ENCODE assay signal across 20 cellular contexts in the genomic region with DNA sequence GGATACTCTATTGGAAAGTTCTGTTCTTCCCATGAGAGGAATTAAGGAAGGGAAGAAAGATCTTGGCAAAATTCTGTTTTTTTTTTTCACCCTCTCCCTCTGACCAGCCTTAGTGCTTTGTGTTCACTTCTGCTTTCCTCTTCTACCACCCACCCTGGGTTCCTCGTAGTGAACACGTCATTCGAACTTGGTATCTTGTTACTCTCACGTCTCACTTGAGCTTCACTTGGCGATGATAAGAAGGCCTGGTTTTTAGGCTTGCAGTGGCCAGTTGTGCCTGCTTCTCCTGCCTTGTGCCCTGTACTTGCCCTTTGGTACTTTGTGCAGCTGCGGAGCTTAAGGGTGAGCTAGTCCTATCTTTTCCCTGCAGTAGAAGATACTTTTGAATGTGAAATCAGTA.
DNase-seq lines count a peak whose midpoint lies in the region; ATAC-seq, FAIRE-seq and TF ChIP-seq lines count a peak whose summit lies in the region.
"Had no signal": no experiment of that assay in that cellular context is flagged by ENCODE, and none has a peak within 500 bp of the region (broad histone marks: within the 10 kb centered on the region; RNA-seq: fewer than 3 reads in every experiment).

No MANE protein-coding gene starts in this region.

- TF ChIP-seq CTCF in natural killer cell (IDR thresholded peaks at IDR 0.05), result no peak
- no peak for TF ChIP-seq CTCF in GM12878 (IDR thresholded peaks at IDR 0.05 in 2 of 3, conservative IDR thresholded peaks at IDR 0.05 in 1 of 3; ENCODE audit: control insufficient read depth in 2 of 3, extremely low read depth in 1 of 3, insufficient read depth in 1 of 3, low read depth in 3 of 3, low read length in 3 of 3)
- TF ChIP-seq CTCF in left lung (IDR thresholded peaks at IDR 0.05), result no peak
- no peak for TF ChIP-seq CTCF in ascending aorta (IDR thresholded peaks at IDR 0.05)

- no peak overlapping the region for H3K4me3 Mint-ChIP-seq in natural killer cell
- H3K4me3 Mint-ChIP-seq in natural killer cell treated with Interleukin-12 subunit alpha and Interleukin-12 subunit beta and Interleukin-15 and Interleukin-18, amount 100 ng/mL, for 72 hours, result no peak overlapping the region
- no peak overlapping the region for H3K4me3 Mint-ChIP-seq in activated T-helper 1 cell treated with anti-CD3 and anti-CD28 coated beads, Interleukin-12 subunit alpha, Interleukin-12 subunit beta, Interleukin-2, Interleukin-4 antibody, amounts not matched to agents 30 ng/mL and 10 ng/mL and 1 ng/mL, durations not matched to agents 14 hours and 24 hours and 36 hours
- H3K4me3 Mint-ChIP-seq: CD4-positive, CD25-positive, alpha-beta regulatory T cell; type B pancreatic cell had no signal

- no peaks in the 10 kb centered on the region for H3K36me3 Mint-ChIP-seq in natural killer cell
- no peaks in the 10 kb centered on the region for H3K36me3 Mint-ChIP-seq in natural killer cell treated with Interleukin-12 subunit alpha and Interleukin-12 subunit beta and Interleukin-15 and Interleukin-18, amount 100 ng/mL, for 72 hours
- peaks cover 5% of the 10 kb centered on the region for H3K36me3 Mint-ChIP-seq in activated T-helper 1 cell treated with anti-CD3 and anti-CD28 coated beads, Interleukin-12 subunit alpha, Interleukin-12 subunit beta, Interleukin-2, Interleukin-4 antibody, amounts not matched to agents 30 ng/mL and 10 ng/mL and 1 ng/mL, durations not matched to agents 14 hours and 24 hours and 36 hours (ENCODE audit: low read depth)
- H3K36me3 Mint-ChIP-seq: CD4-positive, CD25-positive, alpha-beta regulatory T cell had no signal

- H4K20me1 ChIP-seq in GM12878 (ENCODE audit: control insufficient read depth, insufficient read depth), result no peaks in the 10 kb centered on the region

- TF ChIP-seq RAD21 in GM12878 (IDR thresholded peaks at IDR 0.05; ENCODE audit: insufficient read depth, low read depth, low read length), result no peak

- no peak for TF ChIP-seq EP300 in GM12878 (IDR thresholded peaks at IDR 0.05; ENCODE audit: borderline replicate concordance in 1 of 2, control insufficient read depth in 1 of 2, low read depth in 2 of 2, low read length in 2 of 2)

- no peak overlapping the region for H2AFZ ChIP-seq in GM12878 (ENCODE audit: control insufficient read depth, low read depth, low read length)

- FAIRE-seq in GM12878 (lab: Jason Lieb, UNC), result no peak

- WGBS in GM12878 (ENCODE audit: insufficient coverage, insufficient replicate concordance, low lambda C conversion rate, missing lambda C conversion rate), result 76% methylated on average over 6 of the region's 6 CpGs

- H3K27ac Mint-ChIP-seq in natural killer cell, result peak overlapping the region in 1 of 2 donors; percentile 6
- no peak overlapping the region for H3K27ac Mint-ChIP-seq in natural killer cell treated with Interleukin-12 subunit alpha and Interleukin-12 subunit beta and Interleukin-15 and Interleukin-18, amount 100 ng/mL, for 72 hours
- H3K27ac Mint-ChIP-seq in activated T-helper 1 cell treated with anti-CD3 and anti-CD28 coated beads, Interleukin-12 subunit alpha, Interleukin-12 subunit beta, Interleukin-2, Interleukin-4 antibody, amounts not matched to agents 30 ng/mL and 10 ng/mL and 1 ng/mL, durations not matched to agents 14 hours and 24 hours and 36 hours, result no peak overlapping the region
- H3K27ac Mint-ChIP-seq: CD4-positive, CD25-positive, alpha-beta regulatory T cell; type B pancreatic cell had no signal

- no peaks in the 10 kb centered on the region for H3K27me3 ChIP-seq in GM12878 (replicated peaks in 1 of 2; ENCODE audit: control insufficient read depth in 2 of 2, insufficient read depth in 2 of 2, low read length in 1 of 2)
- H3K27me3 ChIP-seq in left lung, result no peaks in the 10 kb centered on the region
- H3K27me3 ChIP-seq in ascending aorta, result no peaks in the 10 kb centered on the region
- H3K27me3 ChIP-seq: SJSA1 had no signal

- intact Hi-C loops in natural killer cell (cut with micrococcal nuclease), result no loop called here
- intact Hi-C loops in GM12878 (cut with micrococcal nuclease; ENCODE audit: unreplicated experiment), result no loop called here
- intact Hi-C loops in left lung (cut with DNase I), result no loop called here
- intact Hi-C loops in ascending aorta (cut with DNase I), result no loop called here
- intact Hi-C loops in activated T-helper 1 cell treated with anti-CD3 and anti-CD28 coated beads, Interleukin-12 subunit alpha, Interleukin-12 subunit beta, Interleukin-2, Interleukin-4 antibody, amounts not matched to agents 30 ng/mL and 10 ng/mL and 1 ng/mL, durations not matched to agents 14 hours and 24 hours and 36 hours (cut with micrococcal nuclease), result no loop called here

- POLR2A ChIA-PET in GM12878 (lab: Charles Lee), result no interaction called here

- DNase-seq in natural killer cell (no peak), GM12878 (ENCODE audit: low read depth, low spot score) (no peak), left lung (no peak), ascending aorta (ENCODE audit: low spot score in 2 of 2) (no peak), foreskin melanocyte (no peak)
- DNase-seq in natural killer cell treated with Interleukin-12 subunit alpha and Interleukin-12 subunit beta and Interleukin-15 and Interleukin-18, amount 100 ng/mL, for 72 hours (ENCODE audit: low spot score), result no peak
- no peak for DNase-seq in stimulated activated CD4-positive, alpha-beta T cell treated with anti-CD3 and anti-CD28 coated beads, Interleukin-4, amount 100 ng/mL, for 1 hour
- no peak for DNase-seq in activated T-helper 1 cell treated with anti-CD3 and anti-CD28 coated beads, Interleukin-12 subunit alpha, Interleukin-12 subunit beta, Interleukin-2, Interleukin-4 antibody, amounts not matched to agents 30 ng/mL and 10 ng/mL and 1 ng/mL, durations not matched to agents 14 hours and 24 hours and 36 hours (ENCODE audit: low spot score)
- DNase-seq: 8988T; amniotic stem cell; CD4-positive, CD25-positive, alpha-beta regulatory T cell; DMS79 treated with DMSO at 0.1 percent for 48 hours; NCI-H187; NK-92 treated with Interleukin-12 subunit alpha and Interleukin-12 subunit beta, amount 100 ng/mL, for 24 hours; stimulated activated naive CD4-positive, alpha-beta T cell; T1000 had no signal

- no peaks in the 10 kb centered on the region for H3K27me3 Mint-ChIP-seq in natural killer cell (ENCODE audit: low read depth in 2 of 2)
- peaks cover 0 to 3% of the 10 kb centered on the region in 2 donors for H3K27me3 Mint-ChIP-seq in natural killer cell treated with Interleukin-12 subunit alpha and Interleukin-12 subunit beta and Interleukin-15 and Interleukin-18, amount 100 ng/mL, for 72 hours
- H3K27me3 Mint-ChIP-seq in activated T-helper 1 cell treated with anti-CD3 and anti-CD28 coated beads, Interleukin-12 subunit alpha, Interleukin-12 subunit beta, Interleukin-2, Interleukin-4 antibody, amounts not matched to agents 30 ng/mL and 10 ng/mL and 1 ng/mL, durations not matched to agents 14 hours and 24 hours and 36 hours (ENCODE audit: insufficient read depth), result peaks cover 4% of the 10 kb centered on the region
- H3K27me3 Mint-ChIP-seq: CD4-positive, CD25-positive, alpha-beta regulatory T cell; type B pancreatic cell had no signal

- in situ Hi-C loops in GM12878 (cut with MboI), result no loop called here

- no TSS peak for BruUV-seq in GM12878 (replicated peaks; lab: Mats Ljungman, UMichigan)

- RAD21 ChIA-PET in GM12878 (lab: Charles Lee; ENCODE audit: unreplicated experiment), result no interaction called here

- no peaks in the 10 kb centered on the region for H3K36me3 ChIP-seq in GM12878 (ENCODE audit: control insufficient read depth in 2 of 2, insufficient read depth in 2 of 2, low read length in 1 of 2)
- no peaks in the 10 kb centered on the region for H3K36me3 ChIP-seq in left lung
- no peaks in the 10 kb centered on the region for H3K36me3 ChIP-seq in ascending aorta
- H3K36me3 ChIP-seq: HAP-1, SJSA1 had no signal

- SMC1A ChIA-PET in GM12878 (lab: Charles Lee; ENCODE audit: uncharacterized antibody, unreplicated experiment), result interaction anchor here (0.9 to 1.2 kb wide), 3 partner anchors 13 to 79 kb away, joined by 3 read pairs; no protein-coding TSS in a partner anchor

- no peaks in the 10 kb centered on the region for H3K79me2 ChIP-seq in GM12878 (ENCODE audit: control insufficient read depth, insufficient read depth, low read length)

- no peak overlapping the region for H3K27ac ChIP-seq in GM12878 (ENCODE audit: control insufficient read depth, insufficient read depth)
- H3K27ac ChIP-seq in left lung, result peak overlapping the region in 1 of 2 donors; percentile 83
- no peak overlapping the region for H3K27ac ChIP-seq in ascending aorta
- H3K27ac ChIP-seq: SJSA1 had no signal

- ATAC-seq in natural killer cell (peak in 2 of 3 donors; percentile 36 to 55), GM12878 (peak; percentile 54), left lung (peak; percentile 36)
- ATAC-seq in natural killer cell treated with Interleukin-12 subunit alpha and Interleukin-12 subunit beta and Interleukin-15 and Interleukin-18, amount 100 ng/mL, for 72 hours, result no peak
- ATAC-seq: left lobe of liver had no signal

- H3K4me3 ChIP-seq in GM12878 (no peak overlapping the region), left lung (no peak overlapping the region), ascending aorta (no peak overlapping the region)
- H3K4me3 ChIP-seq: HAP-1, SJSA1 had no signal

- no peak for TF ChIP-seq POLR2A in GM12878 (IDR thresholded peaks at IDR 0.05; ENCODE audit: low read depth, low read length)

- H3K9ac ChIP-seq in GM12878 (ENCODE audit: control insufficient read depth, insufficient read depth, low read length), result no peak overlapping the region

- H3K9me3 Mint-ChIP-seq in natural killer cell, result no peaks in the 10 kb centered on the region
- H3K9me3 Mint-ChIP-seq in natural killer cell treated with Interleukin-12 subunit alpha and Interleukin-12 subunit beta and Interleukin-15 and Interleukin-18, amount 100 ng/mL, for 72 hours, result no peaks in the 10 kb centered on the region
- H3K9me3 Mint-ChIP-seq in activated T-helper 1 cell treated with anti-CD3 and anti-CD28 coated beads, Interleukin-12 subunit alpha, Interleukin-12 subunit beta, Interleukin-2, Interleukin-4 antibody, amounts not matched to agents 30 ng/mL and 10 ng/mL and 1 ng/mL, durations not matched to agents 14 hours and 24 hours and 36 hours, result no peaks in the 10 kb centered on the region
- H3K9me3 Mint-ChIP-seq: type B pancreatic cell had no signal

- no peak overlapping the region for H3K4me2 ChIP-seq in GM12878 (ENCODE audit: control insufficient read depth, insufficient read depth)

- no peaks in the 10 kb centered on the region for H3K9me3 ChIP-seq in GM12878 (replicated peaks; ENCODE audit: control insufficient read depth, insufficient read depth, low read length)
- no peaks in the 10 kb centered on the region for H3K9me3 ChIP-seq in left lung
- no peaks in the 10 kb centered on the region for H3K9me3 ChIP-seq in ascending aorta
- H3K9me3 ChIP-seq: HAP-1, SJSA1 had no signal

- H3K4me1 ChIP-seq in GM12878 (ENCODE audit: control insufficient read depth, insufficient read depth, low read length), result no peaks in the 10 kb centered on the region
- H3K4me1 ChIP-seq in left lung, result peaks cover 0 to 55% of the 10 kb centered on the region in 2 donors
- H3K4me1 ChIP-seq in ascending aorta, result peaks cover 23 to 34% of the 10 kb centered on the region in 2 donors
- H3K4me1 ChIP-seq: HAP-1 had no signal

- CTCF ChIA-PET in GM12878 (lab: Yijun Ruan, JAX), result interaction anchor here (0.9 kb wide), 1 partner anchor 30 kb away, joined by 4 read pairs; no protein-coding TSS in a partner anchor

- peaks cover 75 to 78% of the 10 kb centered on the region in 2 donors for H3K4me1 Mint-ChIP-seq in natural killer cell
- peaks cover 37 to 58% of the 10 kb centered on the region in 2 donors for H3K4me1 Mint-ChIP-seq in natural killer cell treated with Interleukin-12 subunit alpha and Interleukin-12 subunit beta and Interleukin-15 and Interleukin-18, amount 100 ng/mL, for 72 hours (ENCODE audit: low read depth in 2 of 2)
- H3K4me1 Mint-ChIP-seq in activated T-helper 1 cell treated with anti-CD3 and anti-CD28 coated beads, Interleukin-12 subunit alpha, Interleukin-12 subunit beta, Interleukin-2, Interleukin-4 antibody, amounts not matched to agents 30 ng/mL and 10 ng/mL and 1 ng/mL, durations not matched to agents 14 hours and 24 hours and 36 hours (ENCODE audit: low read depth), result peaks cover 15% of the 10 kb centered on the region

Comparison
In these comparisons a context has a peak if more than half of its experiments do, and no peak if none do; other contexts are left out.
1. ATAC-seq: peak in natural killer cell (2 of 3), GM12878 (single experiment) and left lung (single experiment); none in natural killer cell treated with Interleukin-12 subunit alpha and Interleukin-12 subunit beta and Interleukin-15 and Interleukin-18, amount 100 ng/mL, for 72 hours (0 of 2).